ENCODE assay signal across 9 cellular contexts in genomic region chr2:112645396-112646101, GRCh38. TPM values are rescaled to one million over a fixed set of nuclear protein-coding genes. Genes with fewer than 3 reads are reported as not detected.
DNase-seq lines count a peak whose midpoint lies in the region; ATAC-seq, FAIRE-seq and TF ChIP-seq lines count a peak whose summit lies in the region.
"Had no signal": no experiment of that assay in that cellular context is flagged by ENCODE, and none has a peak within 500 bp of the region (broad histone marks: within the 10 kb centered on the region; RNA-seq: fewer than 3 reads in every experiment).

Gene SLC20A1, plus strand, starts transcription at chr2:112645939. Its CDS starts 890 bp downstream, at chr2:112646829.

- H4K20me1 ChIP-seq in keratinocyte (ENCODE audit: control insufficient read depth, extremely low read depth, insufficient read depth, low read length): peaks cover 26% of the 10 kb centered on the region

- FAIRE-seq in keratinocyte (lab: Jason Lieb, UNC): no peak
- FAIRE-seq: endometrium had no signal

- H3K4me3 ChIP-seq in keratinocyte (ENCODE audit: control insufficient read depth in 2 of 3, extremely low read depth in 1 of 3, insufficient read depth in 2 of 3, low read depth in 1 of 3, low read length in 3 of 3): peak within 1 kb of the TSS; percentile 71 to 98 (median 92)

- peaks cover 8 to 28% of the 10 kb centered on the region in 2 experiments for H3K36me3 ChIP-seq in keratinocyte (ENCODE audit: control insufficient read depth in 2 of 2, extremely low read depth in 1 of 2, insufficient read depth in 2 of 2, low read length in 2 of 2)

- H3K79me2 ChIP-seq in keratinocyte (ENCODE audit: control insufficient read depth, insufficient read depth, low read length): peaks cover 48% of the 10 kb centered on the region

- dilution Hi-C loops in keratinocyte (cut with MboI; ENCODE audit: extremely low pct_ligation_motif_present, low sequenced_read_pairs): no loop called here

- TF ChIP-seq CTCF in AG09319 (IDR thresholded peaks at IDR 0.05; ENCODE audit: low read depth, low read length) (peak; percentile 20), keratinocyte (optimal IDR thresholded peaks at IDR 0.05 in 1 of 3, IDR thresholded peaks at IDR 0.05 in 1 of 3, conservative IDR thresholded peaks at IDR 0.05 in 1 of 3; ENCODE audit: extremely low read depth in 1 of 3, insufficient read depth in 2 of 3, low read length in 3 of 3) (peak in 2 of 3 experiments; percentile 19 to 27)

- H3K4me1 ChIP-seq in keratinocyte (ENCODE audit: control insufficient read depth, extremely low read depth, insufficient read depth, low read length): peaks cover 56% of the 10 kb centered on the region

- H3K27ac ChIP-seq in keratinocyte (ENCODE audit: control insufficient read depth, insufficient read depth, low read length): peak within 1 kb of the TSS; percentile 98

- H3K9ac ChIP-seq in keratinocyte (ENCODE audit: control insufficient read depth, extremely low read depth, insufficient read depth, low read length): peak within 1 kb of the TSS; percentile 94

- in situ Hi-C loops in GM18951 (cut with MboI; ENCODE audit: low sequenced_read_pairs, unreplicated experiment): no loop called here

- H3K9me1 ChIP-seq in keratinocyte (ENCODE audit: control insufficient read depth, extremely low read depth, insufficient read depth, low read length): no peaks in the 10 kb centered on the region

- DNase-seq in AG09319 (ENCODE audit: extremely low read depth, low read depth) (peak; percentile 77), NCI-H446 (lab: John Stamatoyannopoulos, UW) (peak; percentile 79 to 96), cerebellar cortex (ENCODE audit: low spot score) (peak; percentile 93), keratinocyte (ENCODE audit: low read depth, low spot score) (no peak)
- peak; percentile 99 for DNase-seq in stimulated activated CD4-positive, alpha-beta T cell treated with anti-CD3 and anti-CD28 coated beads, Interleukin-15, amount 100 ng/mL, for 24 hours

- ATAC-seq in HG03196 (IDR thresholded peaks at IDR 0.05; ENCODE audit: unreplicated experiment): peak; percentile 93
- ATAC-seq in activated CD4-positive, CD25-positive, alpha-beta regulatory T cell treated with anti-CD3 and anti-CD28 coated beads, Interleukin-2, amount 50 U/mL, for 24 hours: peak; percentile 90 to 93

- TF ChIP-seq POLR2A in GM18951 (IDR thresholded peaks at IDR 0.05; ENCODE audit: extremely low read depth, insufficient read depth, insufficient read length): peak; percentile 96

- H3K4me2 ChIP-seq in keratinocyte (ENCODE audit: control insufficient read depth, extremely low read depth, insufficient read depth, low read depth, low read length): peak within 1 kb of the TSS; percentile 98

- H3K9me3 ChIP-seq in keratinocyte (ENCODE audit: control insufficient read depth, low read depth, low read length): no peaks in the 10 kb centered on the region

- peak within 1 kb of the TSS; percentile 49 for H2AFZ ChIP-seq in keratinocyte (ENCODE audit: control insufficient read depth, low read length)

- no peaks in the 10 kb centered on the region for H3K27me3 ChIP-seq in keratinocyte (ENCODE audit: control insufficient read depth, extremely low read depth, insufficient read depth, low read length)

RNA-seq across cellular contexts. Expression of gene SLC20A1, which starts in this region (rescaled TPM):
- 148 to 415 TPM (median 265 TPM) in 3 replicates for polyA plus RNA-seq in keratinocyte
- 105 TPM for polyA plus RNA-seq in keratinocyte (2011; ENCODE audit: low read depth)
- polyA plus RNA-seq in keratinocyte (2011; cell fraction: cytosol; rRNA removed): 121 and 155 TPM in 2 replicates
- polyA plus RNA-seq in keratinocyte (2011; cell fraction: nucleus; rRNA removed): 666 and 718 TPM in 2 replicates
- 146 and 277 TPM in 2 replicates for polyA plus RNA-seq in keratinocyte (2012; ENCODE audit: low replicate concordance)
- polyA minus RNA-seq in keratinocyte: 165 to 429 TPM (median 221 TPM) in 3 replicates
- 131 TPM for polyA minus RNA-seq in keratinocyte (2011; cell fraction: cytosol; rRNA and poly(A)+ RNA removed)
- polyA minus RNA-seq in keratinocyte (2011; cell fraction: nucleus; rRNA and poly(A)+ RNA removed): 344 and 723 TPM in 2 replicates
